In the genomic region with DNA sequence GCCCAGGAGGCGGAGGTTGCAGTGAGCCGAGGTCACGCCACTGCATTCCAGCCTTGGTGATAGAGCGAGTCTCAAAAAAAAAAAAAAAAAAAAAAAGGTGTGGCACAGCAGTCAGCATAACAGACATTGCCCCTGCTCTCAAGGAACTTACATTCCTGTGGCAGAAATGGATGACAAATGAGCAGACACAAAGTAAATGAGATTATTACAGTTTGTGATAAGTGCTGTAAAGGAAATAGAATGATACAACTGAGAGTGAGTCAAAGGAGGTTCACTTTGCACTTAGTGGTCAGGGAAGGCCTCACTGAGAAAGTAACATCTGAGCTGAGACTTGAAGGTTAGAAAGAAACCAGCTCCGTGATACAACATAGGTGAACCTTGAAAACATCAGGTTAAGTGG, we compare ENCODE assay signal across 14 cellular contexts. TPM values are rescaled to one million over a fixed set of nuclear protein-coding genes. Genes with fewer than 3 reads are reported as not detected.
DNase-seq lines count a peak whose midpoint lies in the region; ATAC-seq and TF ChIP-seq lines count a peak whose summit lies in the region.
"Had no signal": no experiment of that assay in that cellular context is flagged by ENCODE, and none has a peak within 500 bp of the region (broad histone marks: within the 10 kb centered on the region; RNA-seq: fewer than 3 reads in every experiment).

No MANE protein-coding gene starts in this region.

- H3K4me1 ChIP-seq in esophagus squamous epithelium, result no peaks in the 10 kb centered on the region

- TF ChIP-seq POLR2A in lower leg skin (IDR thresholded peaks at IDR 0.05) (no peak), esophagus squamous epithelium (IDR thresholded peaks at IDR 0.05) (no peak)

- no peaks in the 10 kb centered on the region for H3K9me3 Mint-ChIP-seq in activated naive CD4-positive, alpha-beta T cell treated with anti-CD3 and anti-CD28 coated beads, Interleukin-2, amount 50 U/mL, for 24 hours
- H3K9me3 Mint-ChIP-seq in effector memory CD8-positive, alpha-beta T cell, result no peaks in the 10 kb centered on the region
- no peaks in the 10 kb centered on the region for H3K9me3 Mint-ChIP-seq in stimulated activated naive B cell treated with anti-CD40 and anti-IgM and Interleukin-4, amounts not matched to agents 10 μg/mL and 1 μg/mL and 100 μg/mL, for 72 hours

- DNase-seq in activated naive CD4-positive, alpha-beta T cell treated with anti-CD3 and anti-CD28 coated beads, Interleukin-2, amount 50 U/mL, for 16 hours, result no peak
- DNase-seq in T-helper 17 cell (no peak), lower leg skin (ENCODE audit: low spot score in 2 of 2) (no peak), esophagus squamous epithelium (lab: John Stamatoyannopoulos, UW) (no peak)
- DNase-seq in effector memory CD8-positive, alpha-beta T cell, result no peak
- no peak for DNase-seq in stimulated activated naive B cell treated with anti-CD40 and anti-IgM and Interleukin-4, amounts not matched to agents 10 μg/mL and 1 μg/mL and 100 μg/mL, for 72 hours
- DNase-seq: DMS53, gastrocnemius medialis, MV-4-11, NCI-H2171, trophoblast cell had no signal

- intact Hi-C loops in lower leg skin (cut with DNase I; ENCODE audit: low total_unique reads), result no loop called here
- intact Hi-C loops in esophagus squamous epithelium (cut with DNase I), result no loop called here

- peak overlapping the region; percentile 100 for H3K4me3 Mint-ChIP-seq in activated naive CD4-positive, alpha-beta T cell treated with anti-CD3 and anti-CD28 coated beads, Interleukin-2, amount 50 U/mL, for 24 hours
- peak overlapping the region; percentile 99 for H3K4me3 Mint-ChIP-seq in T-helper 17 cell
- peak overlapping the region; percentile 99 to 100 for H3K4me3 Mint-ChIP-seq in effector memory CD8-positive, alpha-beta T cell
- peak overlapping the region; percentile 98 to 100 for H3K4me3 Mint-ChIP-seq in stimulated activated naive B cell treated with anti-CD40 and anti-IgM and Interleukin-4, amounts not matched to agents 10 μg/mL and 1 μg/mL and 100 μg/mL, for 72 hours

- ATAC-seq in T-helper 17 cell, result no peak
- ATAC-seq in effector memory CD8-positive, alpha-beta T cell (replicated peaks), result no peak
- ATAC-seq in stimulated activated naive B cell treated with anti-CD40 and anti-IgM and Interleukin-4, amounts not matched to agents 10 μg/mL and 1 μg/mL and 100 μg/mL, for 72 hours (replicated peaks), result no peak
- ATAC-seq in HG03460 (IDR thresholded peaks at IDR 0.05; ENCODE audit: unreplicated experiment), result no peak
- ATAC-seq: gastrocnemius medialis had no signal

- H3K36me3 Mint-ChIP-seq in activated naive CD4-positive, alpha-beta T cell treated with anti-CD3 and anti-CD28 coated beads, Interleukin-2, amount 50 U/mL, for 24 hours, result peaks cover 17% of the 10 kb centered on the region
- H3K36me3 Mint-ChIP-seq in T-helper 17 cell (ENCODE audit: low read depth), result peaks cover 14% of the 10 kb centered on the region
- H3K36me3 Mint-ChIP-seq in effector memory CD8-positive, alpha-beta T cell (ENCODE audit: insufficient read depth), result peaks cover 41% of the 10 kb centered on the region
- peaks cover 49 to 61% of the 10 kb centered on the region in 2 donors for H3K36me3 Mint-ChIP-seq in stimulated activated naive B cell treated with anti-CD40 and anti-IgM and Interleukin-4, amounts not matched to agents 10 μg/mL and 1 μg/mL and 100 μg/mL, for 72 hours

- H3K27ac Mint-ChIP-seq in activated naive CD4-positive, alpha-beta T cell treated with anti-CD3 and anti-CD28 coated beads, Interleukin-2, amount 50 U/mL, for 24 hours, result peak overlapping the region; percentile 99
- peak overlapping the region; percentile 97 for H3K27ac Mint-ChIP-seq in T-helper 17 cell
- peak overlapping the region; percentile 99 for H3K27ac Mint-ChIP-seq in effector memory CD8-positive, alpha-beta T cell
- no peak overlapping the region for H3K27ac Mint-ChIP-seq in stimulated activated naive B cell treated with anti-CD40 and anti-IgM and Interleukin-4, amounts not matched to agents 10 μg/mL and 1 μg/mL and 100 μg/mL, for 72 hours

- H3K4me3 ChIP-seq in lower leg skin (ENCODE audit: low read depth, poor library complexity, severe bottlenecking), result no peak overlapping the region
- H3K4me3 ChIP-seq in esophagus squamous epithelium, result peak overlapping the region in 1 of 4 donors; percentile 53

- H3K4me1 Mint-ChIP-seq in activated naive CD4-positive, alpha-beta T cell treated with anti-CD3 and anti-CD28 coated beads, Interleukin-2, amount 50 U/mL, for 24 hours, result peaks cover 78% of the 10 kb centered on the region
- peaks cover 50% of the 10 kb centered on the region for H3K4me1 Mint-ChIP-seq in T-helper 17 cell
- H3K4me1 Mint-ChIP-seq in effector memory CD8-positive, alpha-beta T cell (ENCODE audit: low read depth in 2 of 2), result peaks cover 52 to 61% of the 10 kb centered on the region in 2 donors
- H3K4me1 Mint-ChIP-seq in stimulated activated naive B cell treated with anti-CD40 and anti-IgM and Interleukin-4, amounts not matched to agents 10 μg/mL and 1 μg/mL and 100 μg/mL, for 72 hours, result peaks cover 25 to 51% of the 10 kb centered on the region in 2 donors

- no peaks in the 10 kb centered on the region for H3K27me3 Mint-ChIP-seq in activated naive CD4-positive, alpha-beta T cell treated with anti-CD3 and anti-CD28 coated beads, Interleukin-2, amount 50 U/mL, for 24 hours
- H3K27me3 Mint-ChIP-seq in T-helper 17 cell, result no peaks in the 10 kb centered on the region
- no peaks in the 10 kb centered on the region for H3K27me3 Mint-ChIP-seq in effector memory CD8-positive, alpha-beta T cell
- H3K27me3 Mint-ChIP-seq in stimulated activated naive B cell treated with anti-CD40 and anti-IgM and Interleukin-4, amounts not matched to agents 10 μg/mL and 1 μg/mL and 100 μg/mL, for 72 hours, result no peaks in the 10 kb centered on the region

- H3K27ac ChIP-seq in esophagus squamous epithelium, result no peak overlapping the region
- H3K27ac ChIP-seq: gastrocnemius medialis had no signal

- 96% methylated on average over 5 of the region's 5 CpGs for WGBS in lower leg skin, 2 donors
- WGBS in esophagus squamous epithelium, 2 donors, result 90 to 96% methylated on average over 1 to 5 of the region's 5 CpGs

- no peak for TF ChIP-seq CTCF in lower leg skin (IDR thresholded peaks at IDR 0.05)
- no peak for TF ChIP-seq CTCF in esophagus squamous epithelium (IDR thresholded peaks at IDR 0.05)

- H3K9me3 ChIP-seq in T-helper 17 cell (ENCODE audit: control insufficient read depth, low read length, poor library complexity, severe bottlenecking), result no peaks in the 10 kb centered on the region
- no peaks in the 10 kb centered on the region for H3K9me3 ChIP-seq in esophagus squamous epithelium
- H3K9me3 ChIP-seq: gastrocnemius medialis had no signal

- H3K36me3 ChIP-seq in esophagus squamous epithelium, result peaks cover 29 to 100% (median 44%) of the 10 kb centered on the region in 3 donors

- H3K27me3 ChIP-seq in esophagus squamous epithelium, result no peaks in the 10 kb centered on the region
- H3K27me3 ChIP-seq: gastrocnemius medialis had no signal

RNA-seq across cellular contexts. Expression of a gene that starts 36.4 kb away (rescaled TPM):
- 10 to 100 TPM; 36.6 to 44.4 TPM for total RNA-seq in T-helper 17 cell
- total RNA-seq in lower leg skin, result 10 to 100 TPM; 17.9 to 49.5 (median 28.9) TPM
- total RNA-seq in esophagus squamous epithelium, result 10 to 100 TPM; 10.6 to 22.7 (median 16.6) TPM

RNA-seq across cellular contexts. Expression of a gene that starts 37.6 kb away (rescaled TPM):
- not detected for total RNA-seq in T-helper 17 cell
- not detected for total RNA-seq in lower leg skin
- total RNA-seq in esophagus squamous epithelium, result not detected
- total RNA-seq: cardiac septum, gastrocnemius medialis had no signal

RNA-seq across cellular contexts. Expression of a gene that starts 50.1 kb away (rescaled TPM):
- total RNA-seq in T-helper 17 cell (100 to 1,000 TPM; 139 to 158 TPM), lower leg skin (100 to 1,000 TPM; 148 to 222 (median 201) TPM), esophagus squamous epithelium (100 to 1,000 TPM; 121 to 260 (median 189) TPM)

RNA-seq across cellular contexts. Expression of a gene that starts 53.8 kb away (rescaled TPM):
- total RNA-seq in T-helper 17 cell (not detected), lower leg skin (under 1 TPM in 2 of 4 donors, not detected in 2; 0.10 TPM), esophagus squamous epithelium (under 1 TPM in 1 of 4 donors, not detected in 3; 0.38 TPM)
- total RNA-seq: cardiac septum, gastrocnemius medialis had no signal
